ENCODE assay signal across 2 cellular contexts in the genomic region with DNA sequence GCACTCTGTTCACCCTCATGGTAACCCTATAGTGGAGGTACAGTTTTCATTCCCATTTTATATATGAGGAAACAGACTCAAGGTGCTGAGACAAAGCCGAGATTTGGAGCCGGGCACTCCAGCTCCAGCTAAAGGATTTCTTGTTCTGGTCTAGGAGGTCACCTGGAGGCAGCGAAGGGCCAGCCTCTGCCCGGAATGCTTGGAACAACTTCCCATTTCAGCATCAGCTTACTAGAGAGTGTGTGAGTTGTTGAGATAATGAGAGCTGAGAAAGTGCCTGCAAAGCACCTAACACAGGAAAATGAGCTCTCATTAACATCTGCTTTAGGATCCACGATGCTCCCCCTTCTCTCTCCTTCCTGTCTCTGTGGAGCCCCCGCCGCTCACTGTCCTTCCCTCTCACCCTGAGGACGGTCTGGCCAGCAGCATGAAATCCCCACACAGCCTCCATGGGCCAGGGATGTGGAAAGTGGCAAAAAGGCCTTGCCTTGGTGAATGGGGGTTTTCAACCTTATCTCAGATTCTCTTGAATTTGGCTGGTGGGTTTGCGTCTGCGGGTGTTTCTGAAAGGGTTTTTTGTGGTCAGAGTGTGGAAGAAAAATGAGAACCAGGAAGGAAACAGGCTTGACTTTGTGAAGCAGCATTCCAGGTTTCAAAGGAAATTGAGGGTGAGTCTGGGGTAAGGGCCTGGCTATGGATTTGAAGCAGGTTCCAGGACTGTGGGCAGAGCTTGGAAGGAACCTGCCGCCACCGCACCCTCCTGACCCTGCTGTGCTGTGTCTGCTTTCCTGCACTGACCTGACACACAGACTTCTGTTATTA.
TF ChIP-seq lines count a peak whose summit lies in the region.

No MANE protein-coding gene starts in this region.

TF ChIP-seq in GM23338, 12 proteins besides CTCF, POLR2A, EP300 and RAD21 (continued from another document and continues in another):
- TF ChIP-seq STAT1 (IDR thresholded peaks at IDR 0.05; ENCODE audit: unreplicated experiment) (no peak), NANOG (IDR thresholded peaks at IDR 0.05; ENCODE audit: borderline replicate concordance) (no peak), JUNB (IDR thresholded peaks at IDR 0.05; ENCODE audit: unreplicated experiment) (no peak), REST (IDR thresholded peaks at IDR 0.05; ENCODE audit: unreplicated experiment) (no peak), ZNF462 (CRISPR knock-in tag; IDR thresholded peaks at IDR 0.05) (no peak), POLR2AphosphoS5 (IDR thresholded peaks at IDR 0.05; ENCODE audit: low read depth) (no peak)
- TF ChIP-seq, protein P1, sequence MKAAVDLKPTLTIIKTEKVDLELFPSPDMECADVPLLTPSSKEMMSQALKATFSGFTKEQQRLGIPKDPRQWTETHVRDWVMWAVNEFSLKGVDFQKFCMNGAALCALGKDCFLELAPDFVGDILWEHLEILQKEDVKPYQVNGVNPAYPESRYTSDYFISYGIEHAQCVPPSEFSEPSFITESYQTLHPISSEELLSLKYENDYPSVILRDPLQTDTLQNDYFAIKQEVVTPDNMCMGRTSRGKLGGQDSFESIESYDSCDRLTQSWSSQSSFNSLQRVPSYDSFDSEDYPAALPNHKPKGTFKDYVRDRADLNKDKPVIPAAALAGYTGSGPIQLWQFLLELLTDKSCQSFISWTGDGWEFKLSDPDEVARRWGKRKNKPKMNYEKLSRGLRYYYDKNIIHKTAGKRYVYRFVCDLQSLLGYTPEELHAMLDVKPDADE (IDR thresholded peaks at IDR 0.05), result no peak

TF ChIP-seq in endothelial cell of umbilical vein, 7 proteins besides CTCF, POLR2A, EP300 and RAD21 (continued from another document):
- no peak for TF ChIP-seq EZH2 (IDR thresholded peaks at IDR 0.05; ENCODE audit: borderline replicate concordance, low read depth, low read length, severe bottlenecking)
- TF ChIP-seq MYC (IDR thresholded peaks at IDR 0.05; ENCODE audit: low read depth, low read length), result no peak
- no peak for TF ChIP-seq MAX (IDR thresholded peaks at IDR 0.05; ENCODE audit: insufficient read depth, insufficient read length)
- TF ChIP-seq JUN (IDR thresholded peaks at IDR 0.05; ENCODE audit: borderline replicate concordance, insufficient read depth, insufficient read length, low read depth), result no peak
- no peak for TF ChIP-seq FOS (IDR thresholded peaks at IDR 0.05; ENCODE audit: borderline replicate concordance, insufficient read depth, low read length)
